1 cellular context compared by ENCODE assay signal in genomic region chr3:39147711-39148115, GRCh38.
TF ChIP-seq lines count a peak whose summit lies in the region.

No MANE protein-coding gene starts in this region.

TF ChIP-seq in GM12878, 131 proteins besides CTCF, POLR2A, EP300 and RAD21 (continues in another document):
- TF ChIP-seq MLLT1 (IDR thresholded peaks at IDR 0.05) (no peak), CBX3 (IDR thresholded peaks at IDR 0.05; ENCODE audit: borderline replicate concordance, low read depth) (no peak), SUZ12 (IDR thresholded peaks at IDR 0.05; ENCODE audit: unreplicated experiment) (no peak), IKZF2 (IDR thresholded peaks at IDR 0.05) (no peak), ZNF24 (IDR thresholded peaks at IDR 0.05) (no peak), ETV6 (conservative IDR thresholded peaks at IDR 0.05 in 1 of 2, IDR thresholded peaks at IDR 0.05 in 1 of 2; ENCODE audit: borderline replicate concordance in 1 of 2, low read depth in 1 of 2) (peak in 1 of 2 experiments; percentile 79; a peak in 2 of 4 replicates), ZSCAN29 (IDR thresholded peaks at IDR 0.05) (no peak), HSF1 (IDR thresholded peaks at IDR 0.05; ENCODE audit: low read depth, low read length) (no peak), BCLAF1 (IDR thresholded peaks at IDR 0.05) (no peak), TCF12 (IDR thresholded peaks at IDR 0.05; ENCODE audit: low read depth, low read length) (no peak; the same call in 1 of the 2 replicates), E2F8 (IDR thresholded peaks at IDR 0.05; ENCODE audit: low read depth, partially characterized antibody) (no peak), POU2F2 (IDR thresholded peaks at IDR 0.05; ENCODE audit: borderline replicate concordance, low read depth, low read length) (no peak; the same call in 2 of the 3 replicates), IRF5 (IDR thresholded peaks at IDR 0.05; ENCODE audit: borderline replicate concordance) (no peak), ZNF274 (IDR thresholded peaks at IDR 0.05; ENCODE audit: insufficient read depth, insufficient read length) (no peak), NR2F1 (conservative IDR thresholded peaks at IDR 0.05) (no peak), MTA3 (IDR thresholded peaks at IDR 0.05; ENCODE audit: borderline replicate concordance, low read length) (no peak), POLR2AphosphoS5 (IDR thresholded peaks at IDR 0.05; ENCODE audit: low read length) (no peak), CBX5 (IDR thresholded peaks at IDR 0.05; ENCODE audit: low read depth) (no peak), CHD2 (IDR thresholded peaks at IDR 0.05; ENCODE audit: borderline replicate concordance, low read depth, low read length) (peak; percentile 67; the same call in 1 of the 2 replicates), YBX1 (IDR thresholded peaks at IDR 0.05) (no peak), SRF (IDR thresholded peaks at IDR 0.05; ENCODE audit: low read depth in 2 of 2, low read length in 2 of 2) (peak in 1 of 2 experiments; percentile 53; a peak in 1 of 4 replicates), NKRF (conservative IDR thresholded peaks at IDR 0.05) (peak; percentile 17; the same call in 1 of the 2 replicates), JUNB (IDR thresholded peaks at IDR 0.05) (no peak), NBN (IDR thresholded peaks at IDR 0.05) (no peak), TBL1XR1 (IDR thresholded peaks at IDR 0.05; ENCODE audit: low read depth, low read length) (no peak), NFYA (IDR thresholded peaks at IDR 0.05; ENCODE audit: borderline replicate concordance, low read depth, low read length) (no peak), YY1 (IDR thresholded peaks at IDR 0.05; ENCODE audit: low read depth, low read length) (peak; percentile 32; the same call in 1 of the 2 replicates), ZBTB33 (IDR thresholded peaks at IDR 0.05) (no peak), SIN3A (IDR thresholded peaks at IDR 0.05; ENCODE audit: low read depth, low read length) (peak; percentile 5; the same call in 1 of the 2 replicates), DPF2 (IDR thresholded peaks at IDR 0.05) (peak; percentile 21; the same call in 1 of the 2 replicates), ATF2 (IDR thresholded peaks at IDR 0.05; ENCODE audit: low read length) (no peak), SPI1 (IDR thresholded peaks at IDR 0.05; ENCODE audit: borderline replicate concordance, insufficient read depth, low read depth, low read length) (0 out of 2 replicates have a peak, but pooled peaks have one; percentile 27), ATF3 (IDR thresholded peaks at IDR 0.05; ENCODE audit: borderline replicate concordance, extremely low read depth, low read depth, low read length) (no peak), ZNF687 (IDR thresholded peaks at IDR 0.05) (no peak)
